In the genomic region with DNA sequence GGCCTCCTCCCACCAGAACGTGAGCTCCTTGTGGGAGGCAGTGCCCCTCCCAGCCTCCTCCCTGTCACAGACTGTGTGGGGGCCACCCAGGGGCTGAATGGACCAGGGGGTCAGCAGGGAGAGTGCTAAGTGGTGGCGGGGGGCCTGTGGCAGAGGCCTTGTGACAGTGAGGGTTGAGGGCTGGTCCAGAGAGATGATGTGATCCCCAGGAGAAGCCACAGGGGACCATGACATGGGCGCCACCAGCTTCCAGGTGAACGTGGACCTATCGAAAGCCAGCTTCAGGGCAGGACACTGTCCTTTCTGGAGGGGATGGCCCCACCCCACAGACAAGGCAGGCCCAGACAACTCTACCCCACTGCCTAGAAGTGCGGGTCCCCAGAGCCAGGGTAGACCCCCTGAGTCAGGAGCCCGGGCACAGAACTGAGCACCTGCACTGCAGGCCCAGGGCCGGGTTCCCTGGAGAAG, we compare ENCODE assay signal across 19 cellular contexts. TPM values are rescaled to one million over a fixed set of nuclear protein-coding genes. Genes with fewer than 3 reads are reported as not detected.
DNase-seq lines count a peak whose midpoint lies in the region; ATAC-seq and TF ChIP-seq lines count a peak whose summit lies in the region.
"Had no signal": no experiment of that assay in that cellular context is flagged by ENCODE, and none has a peak within 500 bp of the region (broad histone marks: within the 10 kb centered on the region; RNA-seq: fewer than 3 reads in every experiment).

No MANE protein-coding gene starts in this region.

- H3K27me3 Mint-ChIP-seq in osteocyte (ENCODE audit: unreplicated experiment) = no peaks in the 10 kb centered on the region

- H3K9me3 ChIP-seq in left ventricle myocardium inferior (replicated peaks) (no peaks in the 10 kb centered on the region), right cardiac atrium (ENCODE audit: control insufficient read depth, low read length) (no peaks in the 10 kb centered on the region), MG63 (no peaks in the 10 kb centered on the region), GM23248 (ENCODE audit: low read depth) (no peaks in the 10 kb centered on the region)
- H3K9me3 ChIP-seq: body of pancreas, transverse colon had no signal

- 81% methylated on average over 8 of the region's 8 CpGs for WGBS in right cardiac atrium
- WGBS in GM23248 (ENCODE audit: low coverage in 1 of 2, low lambda C conversion rate in 2 of 2, missing lambda C conversion rate in 2 of 2), 2 experiments = 77 to 79% methylated on average over 7 to 8 of the region's 8 CpGs

- peaks cover 58% of the 10 kb centered on the region for H3K36me3 ChIP-seq in left ventricle myocardium inferior
- H3K36me3 ChIP-seq in MG63 = peaks cover 58% of the 10 kb centered on the region
- no peaks in the 10 kb centered on the region for H3K36me3 ChIP-seq in GM23248 (ENCODE audit: low read depth)

- peaks cover 49% of the 10 kb centered on the region for H3K79me2 ChIP-seq in GM23248 (ENCODE audit: insufficient read depth)

- H3K9ac ChIP-seq in GM23248 = no peak overlapping the region

- no peaks in the 10 kb centered on the region for H3K9me2 ChIP-seq in GM23248 (ENCODE audit: insufficient read depth)

- H3K4me3 ChIP-seq in left ventricle myocardium inferior (no peak overlapping the region), right cardiac atrium (ENCODE audit: low read length) (no peak overlapping the region), MG63 (no peak overlapping the region), GM23248 (no peak overlapping the region)
- H3K4me3 ChIP-seq: body of pancreas, coronary artery, transverse colon had no signal

- DNase-seq in left cardiac atrium (peak; percentile 19), left ventricle myocardium inferior (no peak), right cardiac atrium (peak in 2 of 3 donors; percentile 54 to 58), MG63 (no peak), osteocyte (ENCODE audit: extremely low spot score, unreplicated experiment) (no peak), RPMI8226 (no peak), GM23248 (no peak)
- DNase-seq: activated naive CD4-positive, alpha-beta T cell treated with anti-CD3 and anti-CD28 coated beads for 36 hours; COR-L47; KG1; NCI-H2107; OCI-M1; stimulated activated naive CD8-positive, alpha-beta T cell treated with anti-CD3 and anti-CD28 coated beads, Interleukin-15, Interleukin-2, amounts not matched to agents 100 U/mL and 50 U/mL, for 24 hours; T-helper 9 cell had no signal

- no peak for TF ChIP-seq CTCF in left ventricle myocardium inferior (IDR thresholded peaks at IDR 0.05; ENCODE audit: borderline replicate concordance)
- no peak for TF ChIP-seq CTCF in osteocyte (IDR thresholded peaks at IDR 0.05)

- intact Hi-C loops in left cardiac atrium (cut with DNase I) (no loop called here), left ventricle myocardium inferior (cut with micrococcal nuclease) (no loop called here), right cardiac atrium (cut with DNase I) (loop anchor here in 1 of 4 donors (5.0 kb wide), 1 partner anchor 67 kb away; no protein-coding TSS in a partner anchor)

- no peaks in the 10 kb centered on the region for H3K9me3 Mint-ChIP-seq in osteocyte (ENCODE audit: unreplicated experiment)
- H3K9me3 Mint-ChIP-seq: activated naive CD4-positive, alpha-beta T cell treated with anti-CD3 and anti-CD28 coated beads for 36 hours had no signal

- no peak overlapping the region for H3K4me3 Mint-ChIP-seq in osteocyte (ENCODE audit: unreplicated experiment)
- H3K4me3 Mint-ChIP-seq: activated naive CD4-positive, alpha-beta T cell treated with anti-CD3 and anti-CD28 coated beads for 36 hours had no signal

- no peaks in the 10 kb centered on the region for H3K27me3 ChIP-seq in left ventricle myocardium inferior (ENCODE audit: low read depth)
- H3K27me3 ChIP-seq in right cardiac atrium (ENCODE audit: control insufficient read depth, insufficient read depth) = no peaks in the 10 kb centered on the region
- no peaks in the 10 kb centered on the region for H3K27me3 ChIP-seq in MG63
- H3K27me3 ChIP-seq in GM23248 (replicated peaks; ENCODE audit: insufficient read depth) = no peaks in the 10 kb centered on the region
- H3K27me3 ChIP-seq: body of pancreas, transverse colon had no signal

- H3K27ac ChIP-seq in left ventricle myocardium inferior (replicated peaks) = no peak overlapping the region
- H3K27ac ChIP-seq in right cardiac atrium (ENCODE audit: low read length) = no peak overlapping the region
- H3K27ac ChIP-seq in GM23248 = no peak overlapping the region
- H3K27ac ChIP-seq: coronary artery, epithelial cell of prostate, transverse colon had no signal

- in situ Hi-C loops in GM23248 (cut with MboI) = no loop called here

- H3F3A ChIP-seq in GM23248 (ENCODE audit: insufficient read depth) = 0 out of 2 replicates have a peak, but pooled peaks cover 8% of the 10 kb centered on the region

- no peaks in the 10 kb centered on the region for H3K36me3 Mint-ChIP-seq in osteocyte (ENCODE audit: unreplicated experiment)

- H3K27ac Mint-ChIP-seq in osteocyte (ENCODE audit: unreplicated experiment) = no peak overlapping the region
- H3K27ac Mint-ChIP-seq: activated naive CD4-positive, alpha-beta T cell treated with anti-CD3 and anti-CD28 coated beads for 36 hours had no signal

- H3K4me1 Mint-ChIP-seq in osteocyte (ENCODE audit: unreplicated experiment) = peaks cover 27% of the 10 kb centered on the region

- H2AFZ ChIP-seq in GM23248 = no peak overlapping the region

- H3K4me2 ChIP-seq in GM23248 (ENCODE audit: unreplicated experiment) = no peak overlapping the region

- peak; percentile 23; the same call in 1 of the 2 replicates for TF ChIP-seq POLR2A in Raji (IDR thresholded peaks at IDR 0.05; ENCODE audit: insufficient read depth, low read depth, low read length)

- no peaks in the 10 kb centered on the region for H4K20me1 ChIP-seq in GM23248 (ENCODE audit: insufficient read depth)

- peaks cover 60% of the 10 kb centered on the region for H3K4me1 ChIP-seq in left ventricle myocardium inferior
- peaks cover 3% of the 10 kb centered on the region for H3K4me1 ChIP-seq in right cardiac atrium (ENCODE audit: control insufficient read depth, insufficient read depth, low read length)
- 0 out of 2 replicates have a peak, but pooled peaks cover 5% of the 10 kb centered on the region for H3K4me1 ChIP-seq in GM23248 (ENCODE audit: insufficient read depth)

- ATAC-seq in left cardiac atrium = no peak
- ATAC-seq in right cardiac atrium = no peak
- ATAC-seq: body of pancreas; stimulated activated naive CD8-positive, alpha-beta T cell treated with anti-CD3 and anti-CD28 coated beads, Interleukin-15, Interleukin-2, amounts not matched to agents 100 U/mL and 50 U/mL, for 24 hours had no signal

RNA-seq across cellular contexts. Expression of gene SPSB3, which starts 3.1 kb away (rescaled TPM):
- 10 to 100 TPM; 25.9 to 27.7 TPM for total RNA-seq in left cardiac atrium
- total RNA-seq in left ventricle myocardium inferior = 36.8 TPM
- total RNA-seq in right cardiac atrium = 10 to 100 TPM; 24.5 to 41.3 (median 34.1) TPM
- 51.8 TPM for polyA plus RNA-seq in right cardiac atrium
- 34.3 and 40.3 TPM in 2 replicates for total RNA-seq in MG63 (2014; rRNA removed; shearing (Covaris generic); ENCODE audit: low replicate concordance)
- total RNA-seq in osteocyte = 52.8 and 53.4 TPM in 2 replicates
- total RNA-seq in GM23248 (2014; rRNA removed; shearing (Covaris generic)) = 35.3 and 50.2 TPM in 2 replicates
- polyA plus RNA-seq in GM23248 (2016; fragmentation: Nextera tagmentation; extraction: Ambion mirVana) = 35.1 and 35.6 TPM in 2 replicates

RNA-seq across cellular contexts. Expression of gene NUBP2, which starts 3.5 kb away (rescaled TPM):
- total RNA-seq in left cardiac atrium = 10 to 100 TPM; 32.5 to 33.6 TPM
- 36.2 TPM for total RNA-seq in left ventricle myocardium inferior
- total RNA-seq in right cardiac atrium = 10 to 100 TPM; 33.1 to 39.1 (median 35.9) TPM
- 45.3 TPM for polyA plus RNA-seq in right cardiac atrium
- 156 and 163 TPM in 2 replicates for total RNA-seq in MG63 (2014; rRNA removed; shearing (Covaris generic); ENCODE audit: low replicate concordance)
- 55.5 and 56.3 TPM in 2 replicates for total RNA-seq in osteocyte
- 88.9 and 189 TPM in 2 replicates for total RNA-seq in GM23248 (2014; rRNA removed; shearing (Covaris generic))
- 64.3 and 66.4 TPM in 2 replicates for polyA plus RNA-seq in GM23248 (2016; fragmentation: Nextera tagmentation; extraction: Ambion mirVana)

RNA-seq across cellular contexts. Expression of gene MRPS34, which starts 6.3 kb away (rescaled TPM):
- total RNA-seq in left cardiac atrium = 10 to 100 TPM; 57.0 to 69.2 TPM
- total RNA-seq in left ventricle myocardium inferior = 78.0 TPM
- total RNA-seq in right cardiac atrium = 10 to 100 TPM; 53.3 to 80.0 (median 69.1) TPM
- polyA plus RNA-seq in right cardiac atrium = 91.4 TPM
- 225 and 308 TPM in 2 replicates for total RNA-seq in MG63 (2014; rRNA removed; shearing (Covaris generic); ENCODE audit: low replicate concordance)
- 70.9 and 73.9 TPM in 2 replicates for total RNA-seq in osteocyte
- 96.5 and 99.4 TPM in 2 replicates for total RNA-seq in GM23248 (2014; rRNA removed; shearing (Covaris generic))
- polyA plus RNA-seq in GM23248 (2016; fragmentation: Nextera tagmentation; extraction: Ambion mirVana) = 113 and 119 TPM in 2 replicates

RNA-seq across cellular contexts. Expression of gene EME2, which starts 6.7 kb away (rescaled TPM):
- 10 to 100 TPM in 1 of 2 donors, 1 to 10 TPM in 1; 6.9 to 11.9 TPM for total RNA-seq in left cardiac atrium
- 7.4 TPM for total RNA-seq in left ventricle myocardium inferior
- 10 to 100 TPM in 2 of 4 donors, 1 to 10 TPM in 2; 8.1 to 11.3 (median 9.8) TPM for total RNA-seq in right cardiac atrium
- polyA plus RNA-seq in right cardiac atrium = 6.3 TPM
- total RNA-seq in MG63 (2014; rRNA removed; shearing (Covaris generic); ENCODE audit: low replicate concordance) = 3.3 and 6.6 TPM in 2 replicates
- total RNA-seq in osteocyte = 21.5 and 22.4 TPM in 2 replicates
- 9.3 and 12.3 TPM in 2 replicates for total RNA-seq in GM23248 (2014; rRNA removed; shearing (Covaris generic))
- 3.1 and 3.9 TPM in 2 replicates for polyA plus RNA-seq in GM23248 (2016; fragmentation: Nextera tagmentation; extraction: Ambion mirVana)

RNA-seq across cellular contexts. Expression of gene NME3, which starts 7.9 kb away (rescaled TPM):
- total RNA-seq in left cardiac atrium = 10 to 100 TPM; 35.7 to 43.4 TPM
- total RNA-seq in left ventricle myocardium inferior = 37.0 TPM
- 10 to 100 TPM; 36.5 to 55.4 (median 47.4) TPM for total RNA-seq in right cardiac atrium
- 75.2 TPM for polyA plus RNA-seq in right cardiac atrium
- 0.46 TPM in 1 of 2 replicates, not detected in the other for total RNA-seq in MG63 (2014; rRNA removed; shearing (Covaris generic); ENCODE audit: low replicate concordance)
- total RNA-seq in osteocyte = 45.8 and 48.8 TPM in 2 replicates
- 45.3 and 57.7 TPM in 2 replicates for total RNA-seq in GM23248 (2014; rRNA removed; shearing (Covaris generic))
- polyA plus RNA-seq in GM23248 (2016; fragmentation: Nextera tagmentation; extraction: Ambion mirVana) = 50.8 and 55.4 TPM in 2 replicates

Comparison
In these comparisons a context has a peak if more than half of its experiments do, and no peak if none do; other contexts are left out.
1. DNase-seq: peak in left cardiac atrium (single experiment) and right cardiac atrium (2 of 3); none in left ventricle myocardium inferior (single experiment), MG63 (single experiment), osteocyte (single experiment), RPMI8226 (single experiment) and GM23248 (single experiment).